21 cellular contexts compared by ENCODE assay signal in the genomic region with DNA sequence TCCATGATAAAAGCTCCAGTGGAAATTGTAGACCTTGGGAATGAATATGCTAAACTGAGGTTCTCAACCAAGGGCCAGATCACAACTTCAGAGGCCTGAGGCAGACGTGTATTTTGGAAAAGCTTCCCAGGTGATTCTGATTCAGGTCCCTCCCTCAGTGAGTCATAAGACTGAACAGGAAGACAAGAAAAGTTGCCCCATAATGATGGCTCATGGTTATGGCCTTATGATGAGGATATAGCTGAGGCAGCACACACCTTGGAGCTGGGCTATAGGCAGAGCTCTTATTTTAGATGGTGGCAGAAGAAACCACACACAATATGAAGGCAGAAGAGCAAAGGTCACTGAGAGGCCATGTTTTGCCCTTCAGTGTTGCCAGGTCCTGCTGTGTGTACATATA. TPM values are rescaled to one million over a fixed set of nuclear protein-coding genes. Genes with fewer than 3 reads are reported as not detected.
"Had no signal": no experiment of that assay in that cellular context is flagged by ENCODE, and none has a peak within 500 bp of the region (broad histone marks: within the 10 kb centered on the region; RNA-seq: fewer than 3 reads in every experiment).

No MANE protein-coding gene starts in this region.

- H3K27me3 ChIP-seq: body of pancreas, tibial nerve, vagina had no signal

- H3K9me3 ChIP-seq: body of pancreas, vagina had no signal

- H3K4me3 ChIP-seq: body of pancreas, tibial nerve, vagina had no signal

- H3K4me1 ChIP-seq: body of pancreas had no signal

- H3K36me3 ChIP-seq: tibial nerve, vagina, WERI-Rb-1 had no signal

- DNase-seq: activated CD4-positive, alpha-beta memory T cell treated with anti-CD3 and anti-CD28 coated beads, Interleukin-2, amount 10 ng/mL, durations not matched to agents 7 days and 5 days; activated CD8-positive, alpha-beta memory T cell treated with anti-CD3 and anti-CD28 coated beads, Interleukin-2, amount 50 U/mL, for 4 hours; activated gamma-delta T cell; activated T-cell treated with anti-CD3 and anti-CD28 coated beads, Interleukin-2, amount 50 U/mL, for 48 hours; amygdala; body of pancreas; cortex of kidney; effector CD4-positive, alpha-beta T cell; islet precursor cell; mesendoderm; posterior cingulate gyrus; retina; stimulated activated CD4-positive, alpha-beta T cell treated with anti-CD3 and anti-CD28 coated beads, Interleukin-2, amount 100 ng/mL, for 48 hours; stimulated activated naive B cell treated with anti-CD40 and anti-IgM and Interleukin-4, amounts not matched to agents 10 μg/mL and 1 μg/mL and 100 μg/mL, for 72 hours; T-helper 17 cell; WERI-Rb-1 had no signal

- H3K27ac ChIP-seq: body of pancreas, tibial nerve, vagina, WERI-Rb-1 had no signal

RNA-seq across cellular contexts. Expression of a gene that starts 9.6 kb away (rescaled TPM):
- total RNA-seq: activated CD4-positive, alpha-beta memory T cell treated with anti-CD3 and anti-CD28 coated beads, Interleukin-2, amount 10 ng/mL, durations not matched to agents 7 days and 5 days; T-helper 17 cell had no signal

RNA-seq across cellular contexts. Expression of a gene that starts 48.1 kb away (rescaled TPM):
- total RNA-seq: activated CD4-positive, alpha-beta memory T cell treated with anti-CD3 and anti-CD28 coated beads, Interleukin-2, amount 10 ng/mL, durations not matched to agents 7 days and 5 days; body of pancreas; fibroblast of lung; liver; natural killer cell treated with Interleukin-12 subunit alpha and Interleukin-12 subunit beta and Interleukin-15 and Interleukin-18, amount 100 ng/mL, for 72 hours; T-helper 17 cell; tibial nerve; vagina had no signal
- polyA plus RNA-seq: fibroblast of lung, liver had no signal
